ENCODE assay signal across 1 cellular context in genomic region chr1:28244549-28245251, GRCh38.
TF ChIP-seq lines count a peak whose summit lies in the region.

No MANE protein-coding gene starts in this region.

TF ChIP-seq in GM12878, 131 proteins besides CTCF, POLR2A, EP300 and RAD21 (continues in another document):
- TF ChIP-seq BMI1 (IDR thresholded peaks at IDR 0.05; ENCODE audit: borderline replicate concordance), result no peak
- peak; percentile 60; the same call in 1 of the 2 replicates for TF ChIP-seq EED (IDR thresholded peaks at IDR 0.05; ENCODE audit: low read depth)
- TF ChIP-seq CHD2 (IDR thresholded peaks at IDR 0.05; ENCODE audit: borderline replicate concordance, low read depth, low read length), result no peak
- TF ChIP-seq MTA3 (IDR thresholded peaks at IDR 0.05; ENCODE audit: borderline replicate concordance, low read length), result peak; percentile 87; the same call in 1 of the 2 replicates
- no peak for TF ChIP-seq KAT2A (conservative IDR thresholded peaks at IDR 0.05; ENCODE audit: control insufficient read depth, low read depth, low read length)
- peak; percentile 65; the same call in 1 of the 2 replicates for TF ChIP-seq SMARCA5 (IDR thresholded peaks at IDR 0.05)
- peak; percentile 67; the same call in 1 of the 2 replicates for TF ChIP-seq YY1 (IDR thresholded peaks at IDR 0.05; ENCODE audit: low read depth, low read length)
- no peak for TF ChIP-seq SUPT20H (IDR thresholded peaks at IDR 0.05; ENCODE audit: borderline replicate concordance, control insufficient read depth, low read depth, low read length)
- peak; percentile 37; the same call in 1 of the 2 replicates for TF ChIP-seq PAX5 (IDR thresholded peaks at IDR 0.05; ENCODE audit: borderline replicate concordance, low read depth, low read length)
- 0 out of 2 replicates have a peak, but pooled peaks have one; percentile 42 for TF ChIP-seq TCF3 (IDR thresholded peaks at IDR 0.05; ENCODE audit: borderline replicate concordance, insufficient read depth, low read depth, low read length)
- TF ChIP-seq IKZF1 (conservative IDR thresholded peaks at IDR 0.05), result peak; percentile 73
- TF ChIP-seq PML (IDR thresholded peaks at IDR 0.05; ENCODE audit: low read length), result peak; percentile 72
- TF ChIP-seq HDAC6 (IDR thresholded peaks at IDR 0.05; ENCODE audit: unreplicated experiment), result no peak
- peak; percentile 88 for TF ChIP-seq MEF2B (IDR thresholded peaks at IDR 0.05; ENCODE audit: partially characterized antibody, poor library complexity, severe bottlenecking)
- TF ChIP-seq CBX5 (IDR thresholded peaks at IDR 0.05; ENCODE audit: low read depth), result peak; percentile 72; the same call in 1 of the 2 replicates
- no peak for TF ChIP-seq PRDM15 (CRISPR knock-in tag; IDR thresholded peaks at IDR 0.05)
- TF ChIP-seq ETV6 (conservative IDR thresholded peaks at IDR 0.05 in 1 of 2, IDR thresholded peaks at IDR 0.05 in 1 of 2; ENCODE audit: borderline replicate concordance in 1 of 2, low read depth in 1 of 2), result 0 out of 4 replicates have a peak, but pooled peaks of 1 of the 2 experiments have one; percentile 45
- TF ChIP-seq MEF2A (IDR thresholded peaks at IDR 0.05; ENCODE audit: insufficient read depth, low read depth, low read length), result peak; percentile 97
- peak; percentile 74; the same call in 1 of the 2 replicates for TF ChIP-seq DPF2 (IDR thresholded peaks at IDR 0.05)
- peak; percentile 82 to 84; a peak in 3 of 4 replicates for TF ChIP-seq IKZF2 (IDR thresholded peaks at IDR 0.05)
- no peak for TF ChIP-seq RFX5 (IDR thresholded peaks at IDR 0.05; ENCODE audit: low read depth, low read length)
- TF ChIP-seq CREM (IDR thresholded peaks at IDR 0.05; ENCODE audit: low read depth), result peak; percentile 54; the same call in 1 of the 2 replicates
- 0 out of 2 replicates have a peak, but pooled peaks have one; percentile 15 for TF ChIP-seq TCF12 (IDR thresholded peaks at IDR 0.05; ENCODE audit: low read depth, low read length)
- TF ChIP-seq TBL1XR1 (IDR thresholded peaks at IDR 0.05; ENCODE audit: low read depth, low read length), result peak; percentile 64; the same call in 1 of the 2 replicates
- TF ChIP-seq PBX3 (IDR thresholded peaks at IDR 0.05; ENCODE audit: insufficient replicate concordance, low read depth, low read length), result peak; percentile 45
- TF ChIP-seq RAD51 (IDR thresholded peaks at IDR 0.05), result peak; percentile 41; the same call in 1 of the 2 replicates
- 0 out of 2 replicates have a peak, but pooled peaks have one; percentile 53 for TF ChIP-seq GATAD2B (conservative IDR thresholded peaks at IDR 0.05; ENCODE audit: low read depth)
- peak; percentile 88; the same call in 1 of the 2 replicates for TF ChIP-seq FOXM1 (IDR thresholded peaks at IDR 0.05; ENCODE audit: low read depth, low read length)
- 0 out of 2 replicates have a peak, but pooled peaks have one; percentile 36 for TF ChIP-seq SMAD5 (IDR thresholded peaks at IDR 0.05; ENCODE audit: low read depth)
- TF ChIP-seq SUZ12 (IDR thresholded peaks at IDR 0.05; ENCODE audit: unreplicated experiment), result no peak
- 0 out of 2 replicates have a peak, but pooled peaks have one; percentile 12 for TF ChIP-seq MXI1 (IDR thresholded peaks at IDR 0.05; ENCODE audit: low read depth, low read length)
- TF ChIP-seq EGR1 (IDR thresholded peaks at IDR 0.05; ENCODE audit: borderline replicate concordance in 1 of 2, low read depth in 2 of 2, low read length in 2 of 2), result 0 out of 3 replicates have a peak, but pooled peaks of 1 of the 2 experiments have one; percentile 41
- TF ChIP-seq REST (IDR thresholded peaks at IDR 0.05; ENCODE audit: low read depth, low read length), result no peak
- TF ChIP-seq CEBPB (IDR thresholded peaks at IDR 0.05; ENCODE audit: borderline replicate concordance in 1 of 2, low read depth in 2 of 2, low read length in 2 of 2), result 0 out of 4 replicates have a peak, but pooled peaks of 1 of the 2 experiments have one; percentile 81
- peak; percentile 48; the same call in 1 of the 2 replicates for TF ChIP-seq IRF4 (IDR thresholded peaks at IDR 0.05; ENCODE audit: low read depth, low read length)
- peak; percentile 15; the same call in 1 of the 2 replicates for TF ChIP-seq JUNB (IDR thresholded peaks at IDR 0.05)
- TF ChIP-seq HDGF (IDR thresholded peaks at IDR 0.05), result 0 out of 2 replicates have a peak, but pooled peaks have one; percentile 2
- TF ChIP-seq RCOR1 (conservative IDR thresholded peaks at IDR 0.05; ENCODE audit: low read depth, low read length), result no peak
- TF ChIP-seq RUNX3 (IDR thresholded peaks at IDR 0.05; ENCODE audit: low read length), result peak; percentile 89
- TF ChIP-seq GABPA (IDR thresholded peaks at IDR 0.05; ENCODE audit: low read depth), result peak; percentile 58; the same call in 1 of the 2 replicates
- peak in 1 of 2 experiments; percentile 69; a peak in 1 of 4 replicates for TF ChIP-seq SRF (IDR thresholded peaks at IDR 0.05; ENCODE audit: low read depth in 2 of 2, low read length in 2 of 2)
- TF ChIP-seq NKRF (conservative IDR thresholded peaks at IDR 0.05), result 0 out of 2 replicates have a peak, but pooled peaks have one; percentile 13
- no peak for TF ChIP-seq RBBP5 (conservative IDR thresholded peaks at IDR 0.05)
- TF ChIP-seq TARDBP (IDR thresholded peaks at IDR 0.05; ENCODE audit: borderline replicate concordance), result no peak
- peak; percentile 45 for TF ChIP-seq NR2F1 (conservative IDR thresholded peaks at IDR 0.05)
- TF ChIP-seq SPI1 (IDR thresholded peaks at IDR 0.05; ENCODE audit: borderline replicate concordance, insufficient read depth, low read depth, low read length), result peak; percentile 93
- peak; percentile 68 for TF ChIP-seq ATF2 (IDR thresholded peaks at IDR 0.05; ENCODE audit: low read length)
- no peak for TF ChIP-seq POLR2AphosphoS2 (IDR thresholded peaks at IDR 0.05; ENCODE audit: low read depth, low read length)
- TF ChIP-seq ATF7 (IDR thresholded peaks at IDR 0.05; ENCODE audit: low read depth), result no peak
- TF ChIP-seq POLR2AphosphoS5 (IDR thresholded peaks at IDR 0.05; ENCODE audit: low read length), result peak; percentile 22; the same call in 1 of the 2 replicates
- TF ChIP-seq MTA2 (IDR thresholded peaks at IDR 0.05; ENCODE audit: low read depth), result peak; percentile 68
- peak; percentile 67; the same call in 1 of the 2 replicates for TF ChIP-seq ZNF687 (IDR thresholded peaks at IDR 0.05)
